ENCODE assay signal across 24 cellular contexts in genomic region chr6:84867521-84867920, GRCh38.
DNase-seq lines count a peak whose midpoint lies in the region; ATAC-seq, FAIRE-seq and TF ChIP-seq lines count a peak whose summit lies in the region.
"Had no signal": no experiment of that assay in that cellular context is flagged by ENCODE, and none has a peak within 500 bp of the region (broad histone marks: within the 10 kb centered on the region; RNA-seq: fewer than 3 reads in every experiment).

No MANE protein-coding gene starts in this region.

- no peaks in the 10 kb centered on the region for H4K20me1 ChIP-seq in astrocyte (ENCODE audit: insufficient read depth, low read length)

- H3K9ac ChIP-seq in astrocyte (ENCODE audit: low read length): no peak overlapping the region

- H3K4me1 Mint-ChIP-seq in MCF 10A (ENCODE audit: insufficient read depth, unreplicated experiment) (peaks cover 29% of the 10 kb centered on the region), astrocyte (ENCODE audit: low read depth, unreplicated experiment) (peaks cover 15% of the 10 kb centered on the region), mesothelial cell of epicardium (no peaks in the 10 kb centered on the region)
- H3K4me1 Mint-ChIP-seq in stimulated activated memory B cell treated with anti-CD40 and anti-IgM and Interleukin-4, amounts not matched to agents 10 μg/mL and 1 μg/mL and 100 μg/mL, for 72 hours: no peaks in the 10 kb centered on the region
- H3K4me1 Mint-ChIP-seq: CD4-positive, CD25-positive, alpha-beta regulatory T cell had no signal

- H3K27me3 Mint-ChIP-seq in MCF 10A (ENCODE audit: insufficient read depth, unreplicated experiment) (no peaks in the 10 kb centered on the region), astrocyte (ENCODE audit: low read depth, unreplicated experiment) (peaks cover 2% of the 10 kb centered on the region), mesothelial cell of epicardium (ENCODE audit: low read depth) (peaks cover 6% of the 10 kb centered on the region)
- H3K27me3 Mint-ChIP-seq in stimulated activated memory B cell treated with anti-CD40 and anti-IgM and Interleukin-4, amounts not matched to agents 10 μg/mL and 1 μg/mL and 100 μg/mL, for 72 hours: no peaks in the 10 kb centered on the region
- H3K27me3 Mint-ChIP-seq: CD4-positive, CD25-positive, alpha-beta regulatory T cell had no signal

- BruUV-seq in MCF 10A (replicated peaks; lab: Mats Ljungman, UMichigan): no TSS peak

- H3K36me3 Mint-ChIP-seq in MCF 10A (ENCODE audit: insufficient read depth, unreplicated experiment) (peaks cover 6% of the 10 kb centered on the region), astrocyte (ENCODE audit: low read depth, unreplicated experiment) (no peaks in the 10 kb centered on the region), mesothelial cell of epicardium (no peaks in the 10 kb centered on the region)
- no peaks in the 10 kb centered on the region for H3K36me3 Mint-ChIP-seq in stimulated activated memory B cell treated with anti-CD40 and anti-IgM and Interleukin-4, amounts not matched to agents 10 μg/mL and 1 μg/mL and 100 μg/mL, for 72 hours
- H3K36me3 Mint-ChIP-seq: CD4-positive, CD25-positive, alpha-beta regulatory T cell had no signal

- H3K27me3 ChIP-seq in breast epithelium (no peaks in the 10 kb centered on the region), astrocyte (ENCODE audit: insufficient read depth, low read length) (no peaks in the 10 kb centered on the region)
- H3K27me3 ChIP-seq: ascending aorta, esophagus muscularis mucosa, tibial artery had no signal

- TF ChIP-seq POLR2A in breast epithelium (IDR thresholded peaks at IDR 0.05): no peak

- no peak for FAIRE-seq in astrocyte (lab: Jason Lieb, UNC)

- TF ChIP-seq CTCF in MCF 10A (IDR thresholded peaks at IDR 0.05; ENCODE audit: unreplicated experiment) (no peak), breast epithelium (IDR thresholded peaks at IDR 0.05) (no peak), astrocyte (IDR thresholded peaks at IDR 0.05; ENCODE audit: insufficient read depth, low read depth, low read length) (no peak), foreskin fibroblast (IDR thresholded peaks at IDR 0.05; ENCODE audit: low read depth, low read length) (no peak), mesothelial cell of epicardium (IDR thresholded peaks at IDR 0.05; ENCODE audit: unreplicated experiment) (no peak)

- H2AFZ ChIP-seq in astrocyte (ENCODE audit: low read depth, low read length): no peak overlapping the region

- peak overlapping the region; percentile 0 for H3K4me3 Mint-ChIP-seq in MCF 10A (ENCODE audit: unreplicated experiment)
- H3K4me3 Mint-ChIP-seq in astrocyte (ENCODE audit: unreplicated experiment): no peak overlapping the region
- H3K4me3 Mint-ChIP-seq in stimulated activated memory B cell treated with anti-CD40 and anti-IgM and Interleukin-4, amounts not matched to agents 10 μg/mL and 1 μg/mL and 100 μg/mL, for 72 hours: no peak overlapping the region
- H3K4me3 Mint-ChIP-seq in mesothelial cell of epicardium: no peak overlapping the region
- H3K4me3 Mint-ChIP-seq: CD4-positive, CD25-positive, alpha-beta regulatory T cell had no signal

- no peak overlapping the region for H3K4me2 ChIP-seq in astrocyte (ENCODE audit: low read length)

- no peaks in the 10 kb centered on the region for H3K79me2 ChIP-seq in astrocyte (ENCODE audit: insufficient read depth, low read length)

- H3K27ac ChIP-seq in breast epithelium (no peak overlapping the region), astrocyte (ENCODE audit: low read depth, low read length) (no peak overlapping the region)
- H3K27ac ChIP-seq: 22Rv1, ascending aorta, esophagus muscularis mucosa, skin epidermis, tibial artery had no signal

- no peaks in the 10 kb centered on the region for H3K36me3 ChIP-seq in breast epithelium
- H3K36me3 ChIP-seq in astrocyte (ENCODE audit: insufficient read depth, low read length): no peaks in the 10 kb centered on the region
- H3K36me3 ChIP-seq: ascending aorta, esophagus muscularis mucosa, tibial artery had no signal

- H3K4me1 ChIP-seq in breast epithelium (no peaks in the 10 kb centered on the region), astrocyte (ENCODE audit: insufficient read depth, low read length) (no peaks in the 10 kb centered on the region)
- H3K4me1 ChIP-seq: ascending aorta, esophagus muscularis mucosa had no signal

- POLR2A ChIA-PET in MCF 10A (lab: Yijun Ruan, JAX): interaction anchor here (0.9 to 1.0 kb wide), 2 partner anchors 9 to 10 kb away, joined by 3 to 5 read pairs; no protein-coding TSS in a partner anchor

- intact Hi-C loops in MCF 10A (cut with micrococcal nuclease): no loop called here
- intact Hi-C loops in breast epithelium (cut with DNase I; ENCODE audit: low total_unique reads): no loop called here

- CTCF ChIA-PET in MCF 10A (lab: Yijun Ruan, JAX): interaction anchor here (1.1 kb wide), 1 partner anchor 9 kb away, joined by 3 read pairs; no protein-coding TSS in a partner anchor

- H3K9me3 ChIP-seq in breast epithelium (no peaks in the 10 kb centered on the region), astrocyte (ENCODE audit: insufficient read depth, low read depth, low read length) (no peaks in the 10 kb centered on the region)
- H3K9me3 ChIP-seq: ascending aorta, esophagus muscularis mucosa, tibial artery had no signal

- H3K27ac Mint-ChIP-seq in MCF 10A (ENCODE audit: low read depth, unreplicated experiment) (peak overlapping the region; percentile 55), astrocyte (ENCODE audit: unreplicated experiment) (peak overlapping the region; percentile 2), mesothelial cell of epicardium (no peak overlapping the region)
- H3K27ac Mint-ChIP-seq in stimulated activated memory B cell treated with anti-CD40 and anti-IgM and Interleukin-4, amounts not matched to agents 10 μg/mL and 1 μg/mL and 100 μg/mL, for 72 hours: no peak overlapping the region
- H3K27ac Mint-ChIP-seq: CD4-positive, CD25-positive, alpha-beta regulatory T cell had no signal

- peak; percentile 76 for DNase-seq in MCF 10A (ENCODE audit: unreplicated experiment)
- no peak for DNase-seq in breast epithelium (ENCODE audit: low spot score in 2 of 2)
- DNase-seq in astrocyte (ENCODE audit: low read depth): no peak
- peak; percentile 88 to 91 for DNase-seq in foreskin fibroblast
- no peak for DNase-seq in HuH-7.5 (ENCODE audit: low spot score)
- no peak for DNase-seq in mesothelial cell of epicardium (ENCODE audit: low spot score in 2 of 2, unreplicated experiment in 2 of 2)
- no peak for DNase-seq in NCI-H2227 treated with DMSO at 0.1 percent for 48 hours (lab: John Stamatoyannopoulos, UW)
- DNase-seq: activated CD4-positive, CD25-positive, alpha-beta regulatory T cell treated with anti-CD3 and anti-CD28 coated beads, Interleukin-2, amount 50 U/mL, for 72 hours; activated effector memory CD4-positive, alpha-beta T cell treated with Interleukin-2 at 50 U/mL for 16 hours; CD4-positive, CD25-positive, alpha-beta regulatory T cell; dermis blood vessel endothelial cell; DMS79 treated with DMSO at 0.1 percent for 48 hours; hypothalamus; left cardiac atrium; NCI-H1417 treated with DMSO at 0.1 percent for 48 hours; NCI-H345; occipital lobe; SHP77 treated with DMSO at 0.1 percent for 48 hours; tibial artery had no signal

- H3K9me3 Mint-ChIP-seq in MCF 10A (ENCODE audit: unreplicated experiment) (no peaks in the 10 kb centered on the region), astrocyte (ENCODE audit: unreplicated experiment) (no peaks in the 10 kb centered on the region), mesothelial cell of epicardium (no peaks in the 10 kb centered on the region)
- peaks cover 3% of the 10 kb centered on the region for H3K9me3 Mint-ChIP-seq in stimulated activated memory B cell treated with anti-CD40 and anti-IgM and Interleukin-4, amounts not matched to agents 10 μg/mL and 1 μg/mL and 100 μg/mL, for 72 hours

- H3K4me3 ChIP-seq in breast epithelium (no peak overlapping the region), astrocyte (ENCODE audit: insufficient read depth, low read depth, low read length) (no peak overlapping the region), foreskin fibroblast (ENCODE audit: low read depth in 1 of 2, low read length in 2 of 2) (no peak overlapping the region)
- H3K4me3 ChIP-seq: ascending aorta, esophagus muscularis mucosa, skin epidermis, tibial artery had no signal

- no peak for ATAC-seq in stimulated activated memory B cell treated with anti-CD40 and anti-IgM and Interleukin-4, amounts not matched to agents 10 μg/mL and 1 μg/mL and 100 μg/mL, for 72 hours

Comparison
In these comparisons a context has a peak if more than half of its experiments do, and no peak if none do; other contexts are left out.
1. DNase-seq: peak in MCF 10A (single experiment) and foreskin fibroblast (2 of 2); none in breast epithelium (0 of 2), astrocyte (single experiment), HuH-7.5 (single experiment), mesothelial cell of epicardium (0 of 2) and NCI-H2227 treated with DMSO at 0.1 percent for 48 hours (single experiment).
2. H3K27ac Mint-ChIP-seq: peak in MCF 10A (single experiment) and astrocyte (single experiment); none in stimulated activated memory B cell treated with anti-CD40 and anti-IgM and Interleukin-4, amounts not matched to agents 10 μg/mL and 1 μg/mL and 100 μg/mL, for 72 hours (single experiment) and mesothelial cell of epicardium (single experiment).